27 cellular contexts compared by ENCODE assay signal in genomic region chr1:31620631-31621497, GRCh38. TPM values are rescaled to one million over a fixed set of nuclear protein-coding genes. Genes with fewer than 3 reads are reported as not detected.
"Had no signal": no experiment of that assay in that cellular context is flagged by ENCODE, and none has a peak within 500 bp of the region (broad histone marks: within the 10 kb centered on the region; RNA-seq: fewer than 3 reads in every experiment).

No MANE protein-coding gene starts in this region.

- DNase-seq: activated CD4-positive, alpha-beta T cell treated with anti-CD3 and anti-CD28 coated beads for 48 hours; activated CD4-positive, alpha-beta T cell treated with anti-CD3 and anti-CD28 coated beads, Interleukin-2, amount 50 U/mL, for 4 hours; activated CD4-positive, CD25-positive, alpha-beta regulatory T cell treated with anti-CD3 and anti-CD28 coated beads, Interleukin-2, amount 50 U/mL, for 72 hours; activated CD8-positive, alpha-beta T cell treated with anti-CD3 and anti-CD28 coated beads, Interleukin-2, amount 10 ng/mL, durations not matched to agents 7 days and 5 days; activated naive CD4-positive, alpha-beta T cell; activated T-cell treated with anti-CD3 and anti-CD28 coated beads, Interleukin-2, amount 50 U/mL, for 72 hours; aorta; KG1; NCI-H1048; NCI-H1417; NCI-H2029; NCI-H2107; NCI-H2171 treated with DMSO at 0.1 percent for 48 hours; NCI-H345; NCI-H510A; NCI-H526 treated with DMSO at 0.1 percent for 48 hours; NCI-H82; SIG-M5; T-helper 17 cell; T-helper 9 cell had no signal

- ATAC-seq: activated CD8-positive, alpha-beta T cell treated with anti-CD3 and anti-CD28 coated beads, Interleukin-2, amount 10 ng/mL, durations not matched to agents 7 days and 5 days; activated T-cell treated with anti-CD3 and anti-CD28 coated beads, Interleukin-2, amount 50 U/mL, for 72 hours; T-helper 17 cell; WTC11 had no signal

- H3K36me3 ChIP-seq: breast epithelium had no signal

- H3K4me3 ChIP-seq: breast epithelium had no signal

- H3K9me3 ChIP-seq: breast epithelium had no signal

RNA-seq across cellular contexts. Expression of gene HCRTR1, which starts 3.4 kb away (rescaled TPM):
- total RNA-seq: activated CD8-positive, alpha-beta T cell treated with anti-CD3 and anti-CD28 coated beads, Interleukin-2, amount 10 ng/mL, durations not matched to agents 7 days and 5 days; activated T-cell treated with anti-CD3 and anti-CD28 coated beads, Interleukin-2, amount 50 U/mL, for 72 hours; activated T-helper 2 cell treated with anti-CD3 and anti-CD28 coated beads, Interferon-gamma antibody, Interleukin-2, Interleukin-4, amounts not matched to agents 10 μg/mL and 5 μg/mL and 100 μg/mL, durations not matched to agents 14 hours and 24 hours and 36 hours; breast epithelium; LHCN-M2; M059J; OCI-LY7; RPMI7951; T-helper 17 cell had no signal

RNA-seq across cellular contexts. Expression of gene TINAGL1, which starts 44.5 kb away (rescaled TPM):
- total RNA-seq: activated CD8-positive, alpha-beta T cell treated with anti-CD3 and anti-CD28 coated beads, Interleukin-2, amount 10 ng/mL, durations not matched to agents 7 days and 5 days; activated T-cell treated with anti-CD3 and anti-CD28 coated beads, Interleukin-2, amount 50 U/mL, for 72 hours; activated T-helper 2 cell treated with anti-CD3 and anti-CD28 coated beads, Interferon-gamma antibody, Interleukin-2, Interleukin-4, amounts not matched to agents 10 μg/mL and 5 μg/mL and 100 μg/mL, durations not matched to agents 14 hours and 24 hours and 36 hours; LHCN-M2; T-helper 17 cell had no signal
